In genomic region chr6:149717588-149718458, GRCh38 we compare ENCODE assay signal across 8 cellular contexts. TPM values are rescaled to one million over a fixed set of nuclear protein-coding genes. Genes with fewer than 3 reads are reported as not detected.
DNase-seq lines count a peak whose midpoint lies in the region; TF ChIP-seq lines count a peak whose summit lies in the region.

Gene LATS1 (minus strand): TSS chr6:149718101. CDS start chr6:149702126, 15,975 bp downstream.

- no peaks in the 10 kb centered on the region for H3K36me3 ChIP-seq in ES-I3 (ENCODE audit: insufficient read depth, low read length)
- no peaks in the 10 kb centered on the region for H3K36me3 ChIP-seq in neural cell (ENCODE audit: insufficient read depth, low read length)
- peaks cover 0 to 3% (median under 1%) of the 10 kb centered on the region in 4 donors for H3K36me3 ChIP-seq in stomach

- H3T11ph ChIP-seq in H9 (ENCODE audit: low read length) = no peak within 1 kb of the TSS

- H3K4me1 ChIP-seq in ES-I3 (ENCODE audit: insufficient read depth, low read length) = peaks cover 3% of the 10 kb centered on the region; the same call in 1 of the 2 replicates
- no peaks in the 10 kb centered on the region for H3K4me1 ChIP-seq in H9 (ENCODE audit: insufficient read depth, low read length)
- H3K4me1 ChIP-seq in stomach = peaks cover 19 to 53% (median 31%) of the 10 kb centered on the region in 4 donors

- no peaks in the 10 kb centered on the region for H4K20me1 ChIP-seq in H9 (ENCODE audit: control insufficient read depth, insufficient read depth, insufficient read length)
- no peaks in the 10 kb centered on the region for H4K20me1 ChIP-seq in neural cell (ENCODE audit: insufficient read depth)

- no peaks in the 10 kb centered on the region for H3K9me3 ChIP-seq in ES-I3 (ENCODE audit: control insufficient read depth, insufficient read depth, low read length)
- H3K9me3 ChIP-seq in H9 (ENCODE audit: control insufficient read depth, low read depth, low read length) = no peaks in the 10 kb centered on the region
- no peaks in the 10 kb centered on the region for H3K9me3 ChIP-seq in neural cell (ENCODE audit: low read length)
- H3K9me3 ChIP-seq in stomach = no peaks in the 10 kb centered on the region

- H3K27ac Mint-ChIP-seq in H9 = peak within 1 kb of the TSS; percentile 95 to 99 (median 98)

- H3K18ac ChIP-seq in H9 (ENCODE audit: insufficient read length, low read depth, low read length) = peak within 1 kb of the TSS; percentile 96

- peaks cover 17 to 20% of the 10 kb centered on the region in 2 experiments for H3K4me1 Mint-ChIP-seq in H9

- no peak within 1 kb of the TSS for H3K56ac ChIP-seq in H9 (ENCODE audit: insufficient read length, low read depth, low read length)

- H3K27me3 Mint-ChIP-seq in H9 (ENCODE audit: low read depth) = no peaks in the 10 kb centered on the region

- H3K14ac ChIP-seq in H9 (ENCODE audit: insufficient read depth, low read length) = peak within 1 kb of the TSS; percentile 98

- H3K4me3 ChIP-seq in neural cell (ENCODE audit: low read length) = peak within 1 kb of the TSS; percentile 92
- H3K4me3 ChIP-seq in stomach = peak within 1 kb of the TSS; percentile 62 to 93 (median 78)

- H3K27ac ChIP-seq in H9 (ENCODE audit: insufficient read length, low read depth, low read length) (peak within 1 kb of the TSS; percentile 36), neural cell (ENCODE audit: low read length) (peak within 1 kb of the TSS; percentile 97), stomach (peak within 1 kb of the TSS; percentile 98 to 100 (median 98))

- H2AFZ ChIP-seq in H9 (ENCODE audit: low read length) (no peak within 1 kb of the TSS), neural cell (ENCODE audit: low read depth, low read length) (peak within 1 kb of the TSS; percentile 93)

- H3K4me2 ChIP-seq in H9 (ENCODE audit: insufficient read depth, insufficient read length, low read length) (peak within 1 kb of the TSS; percentile 94), neural cell (ENCODE audit: low read length) (peak within 1 kb of the TSS; percentile 77)

- H3K79me2 ChIP-seq in H9 (ENCODE audit: insufficient read depth, low read length) (peaks cover 18% of the 10 kb centered on the region; the same call in 1 of the 2 replicates), neural cell (replicated peaks; ENCODE audit: insufficient read depth, low read length) (peaks cover 54% of the 10 kb centered on the region)

- TF ChIP-seq CTCF in H9 (conservative IDR thresholded peaks at IDR 0.05) (no peak), neural cell (IDR thresholded peaks at IDR 0.05; ENCODE audit: poor library complexity, severe bottlenecking) (no peak), stomach (IDR thresholded peaks at IDR 0.05) (no peak)

- H3K27me3 ChIP-seq in H9 (ENCODE audit: insufficient read depth, low read length) (no peaks in the 10 kb centered on the region), neural cell (ENCODE audit: insufficient read depth, low read depth, low read length) (no peaks in the 10 kb centered on the region), stomach (no peaks in the 10 kb centered on the region)

- peak; percentile 66 for TF ChIP-seq EP300 in neural cell (conservative IDR thresholded peaks at IDR 0.05; ENCODE audit: poor library complexity, severe bottlenecking)
- TF ChIP-seq EP300 in stomach (IDR thresholded peaks at IDR 0.05) = no peak

- no peak within 1 kb of the TSS for H4K8ac ChIP-seq in H9 (replicated peaks; ENCODE audit: insufficient read length, low read depth, low read length)

- peak within 1 kb of the TSS; percentile 55 for H2BK120ac ChIP-seq in H9 (ENCODE audit: low read depth, low read length, poor library complexity, severe bottlenecking)

- H2BK12ac ChIP-seq in H9 (ENCODE audit: insufficient read length, low read depth, low read length) = no peak within 1 kb of the TSS

- H3K9me2 ChIP-seq in neural cell (ENCODE audit: insufficient read depth, low read length) = no peaks in the 10 kb centered on the region

- H3K23ac ChIP-seq in H9 (ENCODE audit: insufficient read length, low read depth, low read length) = no peak within 1 kb of the TSS

- no peak within 1 kb of the TSS for H2BK20ac ChIP-seq in H9 (ENCODE audit: low read depth, low read length, poor library complexity, severe bottlenecking)

- DNase-seq in H9 = peak; percentile 82
- peak; percentile 96 for DNase-seq in M059J (ENCODE audit: low read depth)
- peak; percentile 79 for DNase-seq in SHP77 treated with DMSO at 0.1 percent for 48 hours (lab: John Stamatoyannopoulos, UW)
- peak; percentile 98 for DNase-seq in activated effector memory CD4-positive, alpha-beta T cell treated with anti-CD3 and anti-CD28 coated beads, Interleukin-2, amount 50 U/mL, for 16 hours
- peak; percentile 84 for DNase-seq in fibroblast of the conjunctiva (ENCODE audit: low read depth)
- peak; percentile 92 for DNase-seq in stomach

- peak within 1 kb of the TSS; percentile 88 to 90 for H3K4me3 Mint-ChIP-seq in H9

- intact Hi-C loops in stomach (cut with DNase I; ENCODE audit: low total_unique reads) = loop anchor here (10.0 kb wide), 1 partner anchor 173 kb away; the partner anchor contains the start of gene PPIL4

- H3K23me2 ChIP-seq in H9 (ENCODE audit: insufficient read length, low read depth, low read length, poor library complexity, severe bottlenecking) = peaks cover 10% of the 10 kb centered on the region

- H3K4ac ChIP-seq in H9 (ENCODE audit: low read depth, low read length) = peak within 1 kb of the TSS; percentile 70; the same call in 1 of the 2 replicates

- no peaks in the 10 kb centered on the region for H3K79me1 ChIP-seq in H9 (ENCODE audit: insufficient read depth, low read depth, low read length, poor library complexity, severe bottlenecking)

- H3K9ac ChIP-seq in ES-I3 (ENCODE audit: low read depth, low read length) (peak within 1 kb of the TSS; percentile 84), H9 (ENCODE audit: extremely low read depth, insufficient read length, low read length) (peak within 1 kb of the TSS; percentile 93), neural cell (ENCODE audit: low read length) (peak within 1 kb of the TSS; percentile 99)

- peak within 1 kb of the TSS; percentile 55 for H2BK5ac ChIP-seq in H9 (ENCODE audit: insufficient read length, low read length)

- no peak for TF ChIP-seq RAD21 in neural cell (conservative IDR thresholded peaks at IDR 0.05)

- no peak within 1 kb of the TSS for H4K5ac ChIP-seq in H9 (ENCODE audit: insufficient read length, low read depth, low read length)

- peaks cover 4% of the 10 kb centered on the region for H3F3A ChIP-seq in neural cell (ENCODE audit: insufficient read depth, low read length, poor library complexity, severe bottlenecking)

- H3K36me3 Mint-ChIP-seq in H9 (ENCODE audit: insufficient read depth in 1 of 3, low read depth in 3 of 3) = peaks cover 2 to 11% (median 5%) of the 10 kb centered on the region in 3 experiments; a peak in 4 of 7 replicates

- no CpG with 5 or more reads among the region's 82 CpGs for WGBS in H9 (ENCODE audit: extremely low coverage, insufficient read length, low lambda C conversion rate)
- WGBS in stomach, 5 donors = 0 to 1% (median 0%) methylated on average over 31 to 82 of the region's 82 CpGs

- H2AK5ac ChIP-seq in H9 (ENCODE audit: insufficient read length, low read length) = no peak within 1 kb of the TSS

- peak within 1 kb of the TSS; percentile 87 for H4K91ac ChIP-seq in H9 (ENCODE audit: insufficient read length, low read depth, low read length)

- no peaks in the 10 kb centered on the region; a peak in 1 of 5 replicates for H3K9me3 Mint-ChIP-seq in H9

- peak in 2 of 4 donors; percentile 8 to 69 for TF ChIP-seq POLR2A in stomach (IDR thresholded peaks at IDR 0.05)

- H2BK15ac ChIP-seq in H9 (ENCODE audit: low read depth, low read length) = no peak within 1 kb of the TSS

TF ChIP-seq in neural cell, 6 proteins besides CTCF, POLR2A, EP300 and RAD21:
- TF ChIP-seq MXI1 (conservative IDR thresholded peaks at IDR 0.05; ENCODE audit: poor library complexity, severe bottlenecking) (peak; percentile 54), REST (IDR thresholded peaks at IDR 0.05; ENCODE audit: borderline replicate concordance) (peak; percentile 84), EZH2 (IDR thresholded peaks at IDR 0.05; ENCODE audit: borderline replicate concordance, insufficient read depth, low read length, poor library complexity, severe bottlenecking) (no peak), TAF1 (IDR thresholded peaks at IDR 0.05; ENCODE audit: low read depth) (peak; percentile 89), POLR2AphosphoS5 (IDR thresholded peaks at IDR 0.05) (peak; percentile 94), SMC3 (conservative IDR thresholded peaks at IDR 0.05; ENCODE audit: poor library complexity) (peak; percentile 28)

RNA-seq across cellular contexts. Expression of gene LATS1, which starts in this region (rescaled TPM):
- total RNA-seq in H9 (2021) (25.1 and 26.3 TPM in 2 replicates), stomach (100 to 1,000 TPM in 1 of 5 donors, 10 to 100 TPM in 4; 10.7 to 109 (median 28.4) TPM)
- total RNA-seq in M059J (2014; rRNA removed; shearing (Covaris generic)) = 19.9 and 23.4 TPM in 2 replicates
- polyA plus RNA-seq in neural cell (12.8 and 12.9 TPM in 2 replicates), stomach (1 to 10 TPM; 3.8 to 5.0 (median 4.1) TPM)
- 37.5 and 47.5 TPM in 2 replicates for polyA minus RNA-seq in neural cell

Comparison
In these comparisons a context has a peak if more than half of its experiments do, and no peak if none do; other contexts are left out.
1. Peak in every context shown above with its lines: DNase-seq, H3K4me3 ChIP-seq and H3K27ac ChIP-seq.
2. H3K27ac ChIP-seq: peak in every context shown above with its lines; median percentile 98 in stomach; 97 in neural cell; 36 in H9.